9 cellular contexts compared by ENCODE assay signal in genomic region chr6:52063584-52064400, GRCh38. TPM values are rescaled to one million over a fixed set of nuclear protein-coding genes. Genes with fewer than 3 reads are reported as not detected.
DNase-seq lines count a peak whose midpoint lies in the region; ATAC-seq and TF ChIP-seq lines count a peak whose summit lies in the region.
"Had no signal": no experiment of that assay in that cellular context is flagged by ENCODE, and none has a peak within 500 bp of the region (broad histone marks: within the 10 kb centered on the region; RNA-seq: fewer than 3 reads in every experiment).

No MANE protein-coding gene starts in this region.

- peaks cover 10% of the 10 kb centered on the region for H3K4me1 Mint-ChIP-seq in activated T-cell treated with anti-CD3 and anti-CD28 coated beads, Interleukin-2, amount 50 U/mL, for 4 hours (ENCODE audit: low read depth)

- H3K79me2 ChIP-seq in OCI-LY3 (ENCODE audit: low read length), result no peaks in the 10 kb centered on the region

- H3K27me3 ChIP-seq in BJ (ENCODE audit: control insufficient read depth, insufficient read depth, low read length) (no peaks in the 10 kb centered on the region), OCI-LY3 (ENCODE audit: low read depth, low read length) (no peaks in the 10 kb centered on the region), skeletal muscle satellite cell (ENCODE audit: control insufficient read depth, insufficient read depth, low read length) (no peaks in the 10 kb centered on the region)

- H3K9me3 Mint-ChIP-seq in activated T-cell treated with anti-CD3 and anti-CD28 coated beads, Interleukin-2, amount 50 U/mL, for 4 hours, result no peaks in the 10 kb centered on the region

- no peaks in the 10 kb centered on the region for H3K36me3 Mint-ChIP-seq in activated T-cell treated with anti-CD3 and anti-CD28 coated beads, Interleukin-2, amount 50 U/mL, for 4 hours (ENCODE audit: insufficient read depth)

- peak overlapping the region; percentile 72 for H3K4me3 Mint-ChIP-seq in activated T-cell treated with anti-CD3 and anti-CD28 coated beads, Interleukin-2, amount 50 U/mL, for 4 hours

- H3K36me3 ChIP-seq in BJ (ENCODE audit: control insufficient read depth, insufficient read depth, low read length) (no peaks in the 10 kb centered on the region), OCI-LY3 (replicated peaks; ENCODE audit: low read depth, low read length) (no peaks in the 10 kb centered on the region), skeletal muscle satellite cell (ENCODE audit: insufficient read depth, low read length) (no peaks in the 10 kb centered on the region)

- H3K4me2 ChIP-seq in OCI-LY3 (ENCODE audit: low read length) (peak overlapping the region; percentile 71), skeletal muscle satellite cell (ENCODE audit: low read length) (peak overlapping the region; percentile 35)

- TF ChIP-seq CTCF in BJ (IDR thresholded peaks at IDR 0.05; ENCODE audit: insufficient read depth, low read depth, low read length) (peak; percentile 60), OCI-LY3 (IDR thresholded peaks at IDR 0.05; ENCODE audit: low read depth, low read length) (peak; percentile 94)

- H2AFZ ChIP-seq in OCI-LY3 (ENCODE audit: low read depth, low read length), result peak overlapping the region; percentile 99

- H3K4me3 ChIP-seq in BJ (ENCODE audit: low read depth, low read length) (no peak overlapping the region), OCI-LY3 (ENCODE audit: low read length) (peak overlapping the region; percentile 67), skeletal muscle satellite cell (ENCODE audit: low read length) (no peak overlapping the region)

- peak; percentile 99 for ATAC-seq in GM18909 (IDR thresholded peaks at IDR 0.05; ENCODE audit: poor library complexity, unreplicated experiment)
- peak; percentile 91 for ATAC-seq in HG03108 (IDR thresholded peaks at IDR 0.05; ENCODE audit: unreplicated experiment)
- ATAC-seq in activated T-cell treated with anti-CD3 and anti-CD28 coated beads, Interleukin-2, amount 50 U/mL, for 4 hours, result peak; percentile 92 to 97

- no peaks in the 10 kb centered on the region for H4K20me1 ChIP-seq in OCI-LY3 (ENCODE audit: insufficient read depth, low read length)

- H3K4me1 ChIP-seq in OCI-LY3 (ENCODE audit: low read length) (peaks cover 18% of the 10 kb centered on the region), skeletal muscle satellite cell (ENCODE audit: control insufficient read depth, insufficient read depth, low read length) (no peaks in the 10 kb centered on the region)

- H3K9me3 ChIP-seq in OCI-LY3 (ENCODE audit: insufficient read depth, low read length), result no peaks in the 10 kb centered on the region
- no peaks in the 10 kb centered on the region for H3K9me3 ChIP-seq in skeletal muscle satellite cell (replicated peaks; ENCODE audit: low read length)

- peaks cover 2% of the 10 kb centered on the region for H3K27me3 Mint-ChIP-seq in activated T-cell treated with anti-CD3 and anti-CD28 coated beads, Interleukin-2, amount 50 U/mL, for 4 hours (ENCODE audit: low read depth)

- DNase-seq in BJ (ENCODE audit: low read depth) (no peak), globus pallidus (ENCODE audit: low spot score) (peak; percentile 18), OCI-M2 (lab: John Stamatoyannopoulos, UW; ENCODE audit: unreplicated experiment) (no peak)
- peak; percentile 26 for DNase-seq in activated T-cell treated with anti-CD3 and anti-CD28 coated beads, Interleukin-2, amount 50 U/mL, for 4 hours

- CTCF ChIA-PET in BJ (lab: Yijun Ruan, JAX), result interaction anchor here (0.9 to 1.5 kb wide), 7 partner anchors 9 to 200 kb away, joined by 3 to 8 read pairs (median 3); no protein-coding TSS in a partner anchor

- peak overlapping the region; percentile 51 for H3K27ac ChIP-seq in OCI-LY3 (ENCODE audit: low read length)

- POLR2A ChIA-PET in BJ (lab: Charles Lee), result no interaction called here

- peak overlapping the region; percentile 48 for H3K9ac ChIP-seq in OCI-LY3 (ENCODE audit: low read length)
- H3K9ac ChIP-seq in skeletal muscle satellite cell (ENCODE audit: low read depth, low read length), result no peak overlapping the region

RNA-seq across cellular contexts. Expression of gene PKHD1, which starts 23.6 kb away (rescaled TPM):
- not detected in 2 replicates for polyA plus RNA-seq in BJ (2011; rRNA removed)
- polyA minus RNA-seq in BJ (2011; rRNA and poly(A)+ RNA removed), result not detected in 2 replicates
- not detected for total RNA-seq in activated T-cell treated with anti-CD3 and anti-CD28 coated beads, Interleukin-2, amount 50 U/mL, for 4 hours
- 0.22 TPM in 1 of 2 replicates, not detected in the other for total RNA-seq in skeletal muscle satellite cell (2012; rRNA removed)
- total RNA-seq: T-helper 1 cell treated with Interleukin-12 subunit alpha and Interleukin-12 subunit beta and Interleukin-4 antibody, amounts not matched to agents 30 ng/mL and 1 ng/mL, for 36 hours had no signal

Comparison
In these comparisons a context has a peak if more than half of its experiments do, and no peak if none do; other contexts are left out.
1. DNase-seq: peak in activated T-cell treated with anti-CD3 and anti-CD28 coated beads, Interleukin-2, amount 50 U/mL, for 4 hours (single experiment) and globus pallidus (single experiment); none in BJ (single experiment) and OCI-M2 (single experiment).
2. Peak in every context shown above with its lines, with median percentiles within 50 percentile points of each other: ATAC-seq.